Comparison of ENCODE assay signal across 15 cellular contexts in the genomic region with DNA sequence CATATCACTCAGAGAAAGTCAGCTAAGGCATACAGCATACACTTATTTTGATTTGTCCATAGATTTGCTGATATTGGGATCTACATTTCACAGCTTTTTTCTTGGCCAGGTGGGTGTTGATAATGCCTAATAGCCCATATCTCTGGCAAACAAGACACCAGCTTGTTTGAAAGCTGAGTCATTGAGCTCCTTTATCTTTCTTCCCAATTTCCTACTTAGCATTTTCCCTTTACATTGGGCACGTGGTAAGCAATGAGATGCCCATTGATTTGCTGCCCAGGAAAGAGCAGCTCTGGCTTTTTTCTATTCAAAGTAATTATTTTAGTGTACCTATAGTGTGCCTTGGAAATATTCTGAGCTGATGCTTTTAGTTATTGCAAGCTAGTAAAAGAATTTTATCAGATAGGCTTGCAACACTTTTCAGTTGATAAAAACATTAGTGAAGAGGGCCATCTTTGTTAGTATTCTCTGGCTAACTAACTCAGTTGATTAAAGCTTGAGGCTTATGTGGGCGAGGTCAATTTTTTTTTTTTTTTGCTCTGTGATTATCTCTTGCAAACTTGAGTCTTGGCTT.
"Had no signal": no experiment of that assay in that cellular context is flagged by ENCODE, and none has a peak within 500 bp of the region (broad histone marks: within the 10 kb centered on the region; RNA-seq: fewer than 3 reads in every experiment).

No MANE protein-coding gene starts in this region.

- H3K9me3 ChIP-seq: tibial nerve had no signal

- H3K36me3 ChIP-seq: tibial nerve had no signal

- H3K9me3 Mint-ChIP-seq: endodermal cell; natural killer cell treated with Interleukin-12 subunit alpha and Interleukin-12 subunit beta and Interleukin-15 and Interleukin-18, amount 100 ng/mL, for 72 hours had no signal

- H3K27me3 ChIP-seq: dorsolateral prefrontal cortex, tibial nerve had no signal

- H3K4me3 ChIP-seq: dorsolateral prefrontal cortex, tibial nerve had no signal

- FAIRE-seq: astrocyte had no signal

- H3K4me3 Mint-ChIP-seq: endodermal cell; natural killer cell treated with Interleukin-12 subunit alpha and Interleukin-12 subunit beta and Interleukin-15 and Interleukin-18, amount 100 ng/mL, for 72 hours; T-helper 17 cell had no signal

- H3K27ac Mint-ChIP-seq: endodermal cell; natural killer cell treated with Interleukin-12 subunit alpha and Interleukin-12 subunit beta and Interleukin-15 and Interleukin-18, amount 100 ng/mL, for 72 hours; T-helper 17 cell had no signal

- H3K27ac ChIP-seq: dorsolateral prefrontal cortex, tibial nerve had no signal

- ATAC-seq: activated CD4-positive, CD25-positive, alpha-beta regulatory T cell treated with anti-CD3 and anti-CD28 coated beads, Interleukin-2, amount 50 U/mL, for 24 hours; left ventricle myocardium superior; natural killer cell treated with Interleukin-12 subunit alpha and Interleukin-12 subunit beta and Interleukin-15 and Interleukin-18, amount 100 ng/mL, for 72 hours; T-helper 17 cell had no signal

- H3K36me3 Mint-ChIP-seq: natural killer cell treated with Interleukin-12 subunit alpha and Interleukin-12 subunit beta and Interleukin-15 and Interleukin-18, amount 100 ng/mL, for 72 hours had no signal

- H3K4me1 ChIP-seq: tibial nerve had no signal

- H3K4me1 Mint-ChIP-seq: T-helper 17 cell had no signal

- DNase-seq: activated naive CD4-positive, alpha-beta T cell treated with anti-CD3 and anti-CD28 coated beads, Interleukin-2, amount 50 U/mL, for 16 hours; dorsolateral prefrontal cortex; endodermal cell; hypothalamus; left ventricle myocardium superior; mesenchymal stem cell; posterior cingulate gyrus; stimulated activated CD4-positive, alpha-beta T cell treated with anti-CD3 and anti-CD28 coated beads, Interleukin-4, amount 100 ng/mL, for 24 hours; stimulated activated naive CD4-positive, alpha-beta T cell treated with Interleukin-2 at 50 U/mL for 16 hours; substantia nigra; T-helper 17 cell had no signal
